In genomic region chr6:156794546-156794945, GRCh38 we compare ENCODE assay signal across 1 cellular context.
TF ChIP-seq lines count a peak whose summit lies in the region.

No MANE protein-coding gene starts in this region.

TF ChIP-seq in WTC11, 78 proteins besides CTCF, POLR2A, EP300 and RAD21 (continued from another document):
- TF ChIP-seq ZSCAN18 (CRISPR knock-in tag; IDR thresholded peaks at IDR 0.05) (no peak), ZNF512 (CRISPR knock-in tag; IDR thresholded peaks at IDR 0.05; ENCODE audit: borderline replicate concordance) (no peak), FOXP1 (CRISPR knock-in tag; IDR thresholded peaks at IDR 0.05; ENCODE audit: borderline replicate concordance) (no peak), ELF4 (CRISPR knock-in tag; IDR thresholded peaks at IDR 0.05; ENCODE audit: low read depth) (no peak), RORB (CRISPR knock-in tag; IDR thresholded peaks at IDR 0.05) (no peak), ZNF671 (CRISPR knock-in tag; IDR thresholded peaks at IDR 0.05) (no peak), ZNF219 (CRISPR knock-in tag; IDR thresholded peaks at IDR 0.05; ENCODE audit: borderline replicate concordance) (no peak), ATF2 (CRISPR knock-in tag; IDR thresholded peaks at IDR 0.05; ENCODE audit: borderline replicate concordance, low read depth) (no peak), KAT7 (CRISPR knock-in tag; IDR thresholded peaks at IDR 0.05; ENCODE audit: borderline replicate concordance) (no peak), MXD4 (CRISPR knock-in tag; IDR thresholded peaks at IDR 0.05; ENCODE audit: borderline replicate concordance) (no peak), NR2C2 (CRISPR knock-in tag; IDR thresholded peaks at IDR 0.05) (no peak), ZNF416 (CRISPR knock-in tag; IDR thresholded peaks at IDR 0.05) (no peak), USF2 (CRISPR knock-in tag; IDR thresholded peaks at IDR 0.05) (no peak)
- TF ChIP-seq, protein P1, sequence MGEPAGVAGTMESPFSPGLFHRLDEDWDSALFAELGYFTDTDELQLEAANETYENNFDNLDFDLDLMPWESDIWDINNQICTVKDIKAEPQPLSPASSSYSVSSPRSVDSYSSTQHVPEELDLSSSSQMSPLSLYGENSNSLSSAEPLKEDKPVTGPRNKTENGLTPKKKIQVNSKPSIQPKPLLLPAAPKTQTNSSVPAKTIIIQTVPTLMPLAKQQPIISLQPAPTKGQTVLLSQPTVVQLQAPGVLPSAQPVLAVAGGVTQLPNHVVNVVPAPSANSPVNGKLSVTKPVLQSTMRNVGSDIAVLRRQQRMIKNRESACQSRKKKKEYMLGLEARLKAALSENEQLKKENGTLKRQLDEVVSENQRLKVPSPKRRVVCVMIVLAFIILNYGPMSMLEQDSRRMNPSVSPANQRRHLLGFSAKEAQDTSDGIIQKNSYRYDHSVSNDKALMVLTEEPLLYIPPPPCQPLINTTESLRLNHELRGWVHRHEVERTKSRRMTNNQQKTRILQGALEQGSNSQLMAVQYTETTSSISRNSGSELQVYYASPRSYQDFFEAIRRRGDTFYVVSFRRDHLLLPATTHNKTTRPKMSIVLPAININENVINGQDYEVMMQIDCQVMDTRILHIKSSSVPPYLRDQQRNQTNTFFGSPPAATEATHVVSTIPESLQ (CRISPR knock-in tag; IDR thresholded peaks at IDR 0.05), result no peak
- TF ChIP-seq, protein P2, sequence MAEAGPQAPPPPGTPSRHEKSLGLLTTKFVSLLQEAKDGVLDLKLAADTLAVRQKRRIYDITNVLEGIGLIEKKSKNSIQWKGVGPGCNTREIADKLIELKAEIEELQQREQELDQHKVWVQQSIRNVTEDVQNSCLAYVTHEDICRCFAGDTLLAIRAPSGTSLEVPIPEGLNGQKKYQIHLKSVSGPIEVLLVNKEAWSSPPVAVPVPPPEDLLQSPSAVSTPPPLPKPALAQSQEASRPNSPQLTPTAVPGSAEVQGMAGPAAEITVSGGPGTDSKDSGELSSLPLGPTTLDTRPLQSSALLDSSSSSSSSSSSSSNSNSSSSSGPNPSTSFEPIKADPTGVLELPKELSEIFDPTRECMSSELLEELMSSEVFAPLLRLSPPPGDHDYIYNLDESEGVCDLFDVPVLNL (CRISPR knock-in tag; IDR thresholded peaks at IDR 0.05; ENCODE audit: borderline replicate concordance, low read depth), result no peak
- TF ChIP-seq, protein P3, sequence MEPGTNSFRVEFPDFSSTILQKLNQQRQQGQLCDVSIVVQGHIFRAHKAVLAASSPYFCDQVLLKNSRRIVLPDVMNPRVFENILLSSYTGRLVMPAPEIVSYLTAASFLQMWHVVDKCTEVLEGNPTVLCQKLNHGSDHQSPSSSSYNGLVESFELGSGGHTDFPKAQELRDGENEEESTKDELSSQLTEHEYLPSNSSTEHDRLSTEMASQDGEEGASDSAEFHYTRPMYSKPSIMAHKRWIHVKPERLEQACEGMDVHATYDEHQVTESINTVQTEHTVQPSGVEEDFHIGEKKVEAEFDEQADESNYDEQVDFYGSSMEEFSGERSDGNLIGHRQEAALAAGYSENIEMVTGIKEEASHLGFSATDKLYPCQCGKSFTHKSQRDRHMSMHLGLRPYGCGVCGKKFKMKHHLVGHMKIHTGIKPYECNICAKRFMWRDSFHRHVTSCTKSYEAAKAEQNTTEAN (CRISPR knock-in tag; IDR thresholded peaks at IDR 0.05), result no peak
- TF ChIP-seq, protein P4, sequence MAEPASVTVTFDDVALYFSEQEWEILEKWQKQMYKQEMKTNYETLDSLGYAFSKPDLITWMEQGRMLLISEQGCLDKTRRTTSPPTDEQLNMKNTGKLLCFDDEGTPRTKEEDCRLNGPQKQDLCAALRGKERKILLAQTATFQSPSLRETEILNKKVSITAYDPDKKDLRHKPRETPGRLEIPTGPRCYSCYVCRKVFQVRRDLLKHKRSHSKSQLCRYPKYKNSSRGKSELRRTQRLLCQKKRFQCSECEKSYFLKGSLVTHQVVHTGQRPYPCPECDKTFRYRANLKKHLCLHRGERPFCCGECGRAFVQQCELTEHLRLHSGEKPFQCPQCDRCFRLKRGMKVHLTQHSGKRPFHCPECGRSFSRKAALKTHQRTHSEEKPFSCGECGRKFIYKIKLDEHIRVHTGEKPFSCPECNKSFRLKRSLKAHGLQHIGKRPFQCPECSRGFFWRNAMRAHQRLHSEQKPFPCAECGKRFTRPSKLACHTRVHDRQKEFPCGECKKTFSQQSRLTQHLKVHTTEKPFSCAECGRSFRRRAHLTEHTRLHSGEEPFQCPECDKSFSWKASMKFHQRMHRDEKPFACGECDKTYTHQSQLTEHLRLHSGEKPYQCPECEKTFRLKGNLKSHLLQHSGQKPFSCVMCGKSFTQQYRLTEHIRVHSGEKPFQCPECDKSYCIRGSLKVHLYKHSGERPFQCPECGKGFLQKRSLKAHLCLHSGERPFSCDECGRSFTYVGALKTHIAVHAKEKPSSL (CRISPR knock-in tag; conservative IDR thresholded peaks at IDR 0.05), result no peak
- TF ChIP-seq, protein P5, sequence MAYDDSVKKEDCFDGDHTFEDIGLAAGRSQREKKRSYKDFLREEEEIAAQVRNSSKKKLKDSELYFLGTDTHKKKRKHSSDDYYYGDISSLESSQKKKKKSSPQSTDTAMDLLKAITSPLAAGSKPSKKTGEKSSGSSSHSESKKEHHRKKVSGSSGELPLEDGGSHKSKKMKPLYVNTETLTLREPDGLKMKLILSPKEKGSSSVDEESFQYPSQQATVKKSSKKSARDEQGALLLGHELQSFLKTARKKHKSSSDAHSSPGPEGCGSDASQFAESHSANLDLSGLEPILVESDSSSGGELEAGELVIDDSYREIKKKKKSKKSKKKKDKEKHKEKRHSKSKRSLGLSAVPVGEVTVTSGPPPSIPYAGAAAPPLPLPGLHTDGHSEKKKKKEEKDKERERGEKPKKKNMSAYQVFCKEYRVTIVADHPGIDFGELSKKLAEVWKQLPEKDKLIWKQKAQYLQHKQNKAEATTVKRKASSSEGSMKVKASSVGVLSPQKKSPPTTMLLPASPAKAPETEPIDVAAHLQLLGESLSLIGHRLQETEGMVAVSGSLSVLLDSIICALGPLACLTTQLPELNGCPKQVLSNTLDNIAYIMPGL (CRISPR knock-in tag; IDR thresholded peaks at IDR 0.05), result no peak
